In genomic region chr18:21242141-21243040, GRCh38 we compare ENCODE assay signal across 8 cellular contexts. TPM values are rescaled to one million over a fixed set of nuclear protein-coding genes. Genes with fewer than 3 reads are reported as not detected.
DNase-seq lines count a peak whose midpoint lies in the region; ATAC-seq lines count a peak whose summit lies in the region.

Gene GREB1L (plus strand): TSS chr18:21242232. CDS start chr18:21383519, 141,287 bp downstream.

- in situ Hi-C loops in GM23248 (cut with MboI) = no loop called here

- no peaks in the 10 kb centered on the region for H3K36me3 ChIP-seq in BLaER1
- no peaks in the 10 kb centered on the region for H3K36me3 ChIP-seq in GM23248 (ENCODE audit: low read depth)

- H3K9ac ChIP-seq in BLaER1 = no peak within 1 kb of the TSS
- H3K9ac ChIP-seq in GM23248 = peak within 1 kb of the TSS; percentile 56

- H3K79me2 ChIP-seq in GM23248 (ENCODE audit: insufficient read depth) = no peaks in the 10 kb centered on the region

- H3K4me2 ChIP-seq in BLaER1 (peak within 1 kb of the TSS; percentile 66), GM23248 (ENCODE audit: unreplicated experiment) (peak within 1 kb of the TSS; percentile 86)

- peak within 1 kb of the TSS; percentile 86 for H2AFZ ChIP-seq in GM23248

- 1 to 2% methylated on average over 66 to 105 of the region's 115 CpGs for WGBS in GM23248 (ENCODE audit: low coverage in 1 of 2, low lambda C conversion rate in 2 of 2, missing lambda C conversion rate in 2 of 2), 2 experiments

- H3K4me3 ChIP-seq in BLaER1 (peak within 1 kb of the TSS; percentile 55), GM23248 (peak within 1 kb of the TSS; percentile 81)

- H4K20me1 ChIP-seq in BLaER1 (no peaks in the 10 kb centered on the region), GM23248 (ENCODE audit: insufficient read depth) (no peaks in the 10 kb centered on the region)

- H3K27ac ChIP-seq in BLaER1 = no peak within 1 kb of the TSS
- H3K27ac ChIP-seq in GM23248 = no peak within 1 kb of the TSS

- peak; percentile 90 for DNase-seq in GM23248
- DNase-seq in NCI-H748 treated with DMSO at 0.1 percent for 48 hours (lab: John Stamatoyannopoulos, UW) = peak; percentile 26
- DNase-seq in cerebellum (ENCODE audit: low spot score) = peak; percentile 20
- peak; percentile 77 for DNase-seq in kidney tubule cell (ENCODE audit: low spot score)
- DNase-seq in stimulated activated CD4-positive, alpha-beta T cell treated with anti-CD3 and anti-CD28 coated beads, Interleukin-2, amount 100 ng/mL, for 48 hours = peak; percentile 19 to 38
- DNase-seq in NK-92 (lab: John Stamatoyannopoulos, UW; ENCODE audit: unreplicated experiment) = no peak

- no peak for ATAC-seq in HG02571 (IDR thresholded peaks at IDR 0.05; ENCODE audit: unreplicated experiment)

- no peaks in the 10 kb centered on the region for H3K9me2 ChIP-seq in GM23248 (ENCODE audit: insufficient read depth)

- peaks cover 52% of the 10 kb centered on the region for H3K27me3 ChIP-seq in BLaER1
- H3K27me3 ChIP-seq in GM23248 (replicated peaks; ENCODE audit: insufficient read depth) = no peaks in the 10 kb centered on the region

- H3K4me1 ChIP-seq in BLaER1 = no peaks in the 10 kb centered on the region
- H3K4me1 ChIP-seq in GM23248 (ENCODE audit: insufficient read depth) = no peaks in the 10 kb centered on the region

- H3K9me3 ChIP-seq in BLaER1 = peaks cover 26% of the 10 kb centered on the region
- H3K9me3 ChIP-seq in GM23248 (ENCODE audit: low read depth) = no peaks in the 10 kb centered on the region

- H3F3A ChIP-seq in GM23248 (ENCODE audit: insufficient read depth) = no peaks in the 10 kb centered on the region

RNA-seq across cellular contexts. Expression of gene GREB1L, which starts in this region (rescaled TPM):
- 3.0 and 3.3 TPM in 2 replicates for total RNA-seq in GM23248 (2014; rRNA removed; shearing (Covaris generic))
- polyA plus RNA-seq in GM23248 (2016; fragmentation: Nextera tagmentation; extraction: Ambion mirVana) = 1.2 and 1.9 TPM in 2 replicates
- 66.2 TPM for total RNA-seq in cerebellum

Comparison
In these comparisons a context has a peak if more than half of its experiments do, and no peak if none do; other contexts are left out.
1. RNA of gene GREB1L (total RNA-seq): 66.2 TPM in cerebellum (single experiment); 3.0 to 3.3 TPM in GM23248; every median in the first group is over 10 times any median in the second.